18 cellular contexts compared by ENCODE assay signal in the genomic region with DNA sequence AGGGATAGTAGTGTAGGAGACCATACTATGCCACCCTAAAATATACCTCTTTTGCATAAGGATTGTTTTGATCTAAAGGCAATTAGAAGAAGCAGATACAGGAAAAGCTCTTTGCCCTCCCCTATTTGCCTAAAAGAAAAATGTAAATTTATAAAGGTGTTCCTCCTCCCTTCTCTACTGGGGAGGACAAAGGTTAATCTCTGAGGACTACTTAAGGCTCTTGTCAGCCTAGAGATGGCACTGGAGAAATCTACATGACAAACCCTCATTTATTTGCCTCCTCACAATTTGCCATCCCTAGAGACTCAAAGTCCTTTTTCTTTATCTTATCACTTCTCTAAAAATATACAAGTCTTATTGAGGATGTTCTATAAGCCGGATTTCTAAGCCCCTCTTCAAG.
"Had no signal": no experiment of that assay in that cellular context is flagged by ENCODE, and none has a peak within 500 bp of the region (broad histone marks: within the 10 kb centered on the region; RNA-seq: fewer than 3 reads in every experiment).

No MANE protein-coding gene starts in this region.

- ATAC-seq: esophagus mucosa; heart left ventricle; left cardiac atrium; left ventricle myocardium superior; naive thymus-derived CD8-positive, alpha-beta T cell; sciatic nerve had no signal

- DNase-seq: effector memory CD4-positive, alpha-beta T cell; heart left ventricle; hypothalamus; kidney; left cardiac atrium; left ventricle myocardium superior; mesendoderm; naive thymus-derived CD8-positive, alpha-beta T cell; posterior cingulate gyrus; stimulated activated CD4-positive, alpha-beta T cell treated with anti-CD3 and anti-CD28 coated beads, Interleukin-12 subunit alpha, Interleukin-12 subunit beta, amount 100 ng/mL, for 4 hours; stimulated activated naive CD4-positive, alpha-beta T cell; stomach; substantia nigra; transverse colon had no signal

- H3K4me1 ChIP-seq: heart left ventricle, stomach had no signal

- H3K4me3 Mint-ChIP-seq: naive thymus-derived CD8-positive, alpha-beta T cell had no signal

- H3K27ac Mint-ChIP-seq: naive thymus-derived CD8-positive, alpha-beta T cell had no signal

- H3K4me1 Mint-ChIP-seq: naive thymus-derived CD8-positive, alpha-beta T cell had no signal

- H3K27ac ChIP-seq: heart left ventricle, stomach, thoracic aorta, transverse colon had no signal

- H3K36me3 ChIP-seq: heart left ventricle, stomach, thoracic aorta, transverse colon had no signal

- H3K27me3 ChIP-seq: heart left ventricle, stomach, transverse colon had no signal

- H3K4me3 ChIP-seq: heart left ventricle, lung, stomach, thoracic aorta, transverse colon had no signal

- H3K9me3 ChIP-seq: thoracic aorta had no signal
